In the genomic region with DNA sequence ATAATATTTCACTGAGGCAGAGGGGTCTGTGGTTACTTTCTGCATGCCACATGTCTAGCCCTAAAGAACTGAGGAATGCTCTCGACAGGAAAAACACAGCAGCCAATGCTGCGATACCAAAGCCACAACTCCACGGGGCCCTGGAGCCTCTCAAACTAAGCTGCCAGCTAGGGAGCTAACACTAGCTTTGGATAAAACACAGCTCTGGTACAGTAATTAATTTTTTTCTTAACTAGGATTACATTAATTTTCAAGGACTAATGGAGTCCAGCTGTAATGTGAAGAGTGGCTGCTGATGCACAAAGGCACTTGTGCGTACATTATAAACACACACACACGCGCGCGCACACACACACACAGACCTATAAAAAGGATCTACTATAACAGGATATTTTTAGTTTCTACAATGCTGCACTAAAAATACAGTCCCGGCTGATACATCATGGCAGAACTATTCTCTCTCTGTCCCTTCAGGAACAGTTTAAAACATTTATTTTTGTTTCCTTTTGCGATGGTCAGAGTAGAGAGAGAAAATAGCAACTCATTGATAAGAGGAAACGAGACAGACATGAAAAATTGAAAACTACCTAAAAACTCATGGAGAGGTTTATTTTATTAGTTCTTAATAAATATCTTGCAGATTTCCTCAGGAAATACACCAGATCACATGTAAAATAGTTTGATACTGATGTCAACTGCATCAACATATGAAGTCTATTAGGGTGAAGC, we compare ENCODE assay signal across 8 cellular contexts.
DNase-seq lines count a peak whose midpoint lies in the region; ATAC-seq lines count a peak whose summit lies in the region.

No MANE protein-coding gene starts in this region.

- no peaks in the 10 kb centered on the region for H3K9me3 Mint-ChIP-seq in dendritic cell treated with granulocyte-macrophage colony-stimulating factor and Interleukin-4, amounts not matched to agents 40 ng/mL and 50 ng/mL, for 4 days

- peak overlapping the region; percentile 69 for H3K4me3 Mint-ChIP-seq in dendritic cell treated with granulocyte-macrophage colony-stimulating factor and Interleukin-4, amounts not matched to agents 40 ng/mL and 50 ng/mL, for 4 days

- intact Hi-C loops in dendritic cell treated with granulocyte-macrophage colony-stimulating factor and Interleukin-4, amounts not matched to agents 40 ng/mL and 50 ng/mL, for 4 days (cut with micrococcal nuclease) = no loop called here

- ATAC-seq in GM21447 (IDR thresholded peaks at IDR 0.05; ENCODE audit: unreplicated experiment) = no peak
- ATAC-seq in GM19455 (IDR thresholded peaks at IDR 0.05; ENCODE audit: unreplicated experiment) = no peak

- peak; percentile 40 for DNase-seq in AG20443 (ENCODE audit: low spot score)
- peak; percentile 35 for DNase-seq in NAMALWA (ENCODE audit: low spot score)
- peak; percentile 79 for DNase-seq in myocyte (ENCODE audit: low read depth)
- DNase-seq in NCI-H2029 treated with DMSO at 0.1 percent for 48 hours (lab: John Stamatoyannopoulos, UW) = no peak
- no peak for DNase-seq in mesenteric fat pad (ENCODE audit: low spot score)

- H3K36me3 Mint-ChIP-seq in dendritic cell treated with granulocyte-macrophage colony-stimulating factor and Interleukin-4, amounts not matched to agents 40 ng/mL and 50 ng/mL, for 4 days (ENCODE audit: low read depth) = peaks cover 31% of the 10 kb centered on the region

- H3K4me1 Mint-ChIP-seq in dendritic cell treated with granulocyte-macrophage colony-stimulating factor and Interleukin-4, amounts not matched to agents 40 ng/mL and 50 ng/mL, for 4 days (ENCODE audit: low read depth) = peaks cover 43% of the 10 kb centered on the region

- H3K27me3 Mint-ChIP-seq in dendritic cell treated with granulocyte-macrophage colony-stimulating factor and Interleukin-4, amounts not matched to agents 40 ng/mL and 50 ng/mL, for 4 days = no peaks in the 10 kb centered on the region

- peak overlapping the region; percentile 92 for H3K27ac Mint-ChIP-seq in dendritic cell treated with granulocyte-macrophage colony-stimulating factor and Interleukin-4, amounts not matched to agents 40 ng/mL and 50 ng/mL, for 4 days

Comparison
In these comparisons a context has a peak if more than half of its experiments do, and no peak if none do; other contexts are left out.
1. DNase-seq: peak in AG20443 (single experiment), NAMALWA (single experiment) and myocyte (single experiment); none in NCI-H2029 treated with DMSO at 0.1 percent for 48 hours (single experiment) and mesenteric fat pad (single experiment).